ENCODE assay signal across 23 cellular contexts in the genomic region with DNA sequence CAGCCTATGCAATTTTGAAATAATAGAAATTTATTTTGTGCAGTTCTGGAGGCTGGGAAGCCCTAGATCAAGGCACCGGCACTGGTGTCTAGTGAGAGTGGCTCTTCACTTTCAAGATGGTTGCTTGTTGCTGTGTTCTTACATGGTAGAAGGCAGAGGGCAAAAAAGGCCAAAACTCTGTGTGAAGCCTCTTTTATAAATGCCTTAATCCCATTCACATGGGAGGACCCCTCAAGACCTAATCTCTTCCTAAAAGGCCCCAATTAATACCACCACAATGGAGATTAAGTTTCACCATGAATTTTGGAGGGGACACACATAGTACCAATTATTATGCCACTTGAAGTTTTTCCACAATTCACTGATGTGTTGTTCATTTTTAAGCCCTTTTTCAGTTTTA.
"Had no signal": no experiment of that assay in that cellular context is flagged by ENCODE, and none has a peak within 500 bp of the region (broad histone marks: within the 10 kb centered on the region; RNA-seq: fewer than 3 reads in every experiment).

No MANE protein-coding gene starts in this region.

- H3K4me3 Mint-ChIP-seq: dendritic cell treated with granulocyte-macrophage colony-stimulating factor and Interleukin-4, amounts not matched to agents 40 ng/mL and 50 ng/mL, for 4 days; effector memory CD8-positive, alpha-beta T cell; endodermal cell; mesothelial cell of epicardium had no signal

- H3K36me3 ChIP-seq: colonic mucosa had no signal

- DNase-seq: colonic mucosa; cortex of kidney; effector CD8-positive, alpha-beta T cell; effector memory CD8-positive, alpha-beta T cell; endodermal cell; erythroblast; esophagus squamous epithelium; foreskin fibroblast; foreskin melanocyte; gastrocnemius medialis; glutamatergic neuron; head of caudate nucleus; heart right ventricle; hippocampal formation; left cardiac atrium; left lung; left ventricle myocardium superior; lower lobe of right lung; mesenchymal stem cell had no signal

- ATAC-seq: effector memory CD8-positive, alpha-beta T cell; esophagus mucosa; gastrocnemius medialis; heart right ventricle; left cardiac atrium; left lung; left ventricle myocardium superior; lower lobe of right lung had no signal

- H3K4me3 ChIP-seq: colonic mucosa, esophagus squamous epithelium, gastrocnemius medialis, heart right ventricle, left lung, lower lobe of right lung had no signal

- H3K4me1 ChIP-seq: colonic mucosa, esophagus squamous epithelium, gastrocnemius medialis, left lung, lower lobe of right lung had no signal

- H3K9me3 ChIP-seq: colonic mucosa, esophagus squamous epithelium, gastrocnemius medialis, heart right ventricle, left lung, lower lobe of right lung had no signal

- H3K9me3 Mint-ChIP-seq: dendritic cell treated with granulocyte-macrophage colony-stimulating factor and Interleukin-4, amounts not matched to agents 40 ng/mL and 50 ng/mL, for 4 days; effector memory CD8-positive, alpha-beta T cell; endodermal cell; mesothelial cell of epicardium had no signal

- H3K4me1 Mint-ChIP-seq: mesothelial cell of epicardium had no signal

- H3K27ac ChIP-seq: colonic mucosa, epithelial cell of prostate, esophagus squamous epithelium, gastrocnemius medialis, heart right ventricle, left lung, lower lobe of right lung had no signal

- H3K27me3 ChIP-seq: colonic mucosa, esophagus squamous epithelium, gastrocnemius medialis, heart right ventricle, left lung had no signal

- H3K27me3 Mint-ChIP-seq: dendritic cell treated with granulocyte-macrophage colony-stimulating factor and Interleukin-4, amounts not matched to agents 40 ng/mL and 50 ng/mL, for 4 days; effector memory CD8-positive, alpha-beta T cell had no signal

- H3K27ac Mint-ChIP-seq: dendritic cell treated with granulocyte-macrophage colony-stimulating factor and Interleukin-4, amounts not matched to agents 40 ng/mL and 50 ng/mL, for 4 days; effector memory CD8-positive, alpha-beta T cell; endodermal cell; mesothelial cell of epicardium had no signal

- H3K36me3 Mint-ChIP-seq: mesothelial cell of epicardium had no signal
